10 cellular contexts compared by ENCODE assay signal in the genomic region with DNA sequence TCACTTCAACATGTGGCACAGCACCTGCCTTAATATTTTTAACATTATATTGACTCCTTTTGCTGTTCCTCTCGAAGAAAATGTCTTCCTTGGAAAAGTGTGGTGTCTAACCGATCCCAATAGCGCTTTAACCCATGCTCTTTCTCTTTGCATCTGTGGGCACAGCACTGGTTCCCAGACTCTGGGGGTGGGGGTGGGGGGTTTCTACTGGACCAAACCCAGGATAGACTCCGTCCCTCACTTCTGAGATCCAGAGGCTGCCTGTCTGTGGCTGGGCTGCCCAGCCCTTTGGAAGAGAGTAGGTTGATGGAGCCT. TPM values are rescaled to one million over a fixed set of nuclear protein-coding genes. Genes with fewer than 3 reads are reported as not detected.
DNase-seq lines count a peak whose midpoint lies in the region; ATAC-seq, FAIRE-seq and TF ChIP-seq lines count a peak whose summit lies in the region.
"Had no signal": no experiment of that assay in that cellular context is flagged by ENCODE, and none has a peak within 500 bp of the region (broad histone marks: within the 10 kb centered on the region; RNA-seq: fewer than 3 reads in every experiment).

No MANE protein-coding gene starts in this region.

- DNase-seq in activated CD4-positive, alpha-beta T cell treated with anti-CD3 and anti-CD28 coated beads for 36 hours: no peak
- DNase-seq in activated CD4-positive, alpha-beta T cell treated with anti-CD3 and anti-CD28 coated beads for 1 hour: no peak
- DNase-seq in kidney (no peak), GDM1 (lab: John Stamatoyannopoulos, UW) (no peak), superior temporal gyrus (ENCODE audit: extremely low spot score) (no peak)
- DNase-seq: DND-41, NCI-H2171 had no signal

- FAIRE-seq in kidney (lab: Jason Lieb, UNC): no peak

- peak overlapping the region; percentile 99 for H3K27ac Mint-ChIP-seq in activated CD4-positive, alpha-beta T cell treated with anti-CD3 and anti-CD28 coated beads for 36 hours
- H3K27ac Mint-ChIP-seq in activated naive CD8-positive, alpha-beta T cell: peak overlapping the region; percentile 97

- H3K27ac ChIP-seq in kidney (ENCODE audit: low read depth in 2 of 2, low read length in 2 of 2) (peak overlapping the region; percentile 69 to 75), temporal lobe (ENCODE audit: low read depth, low read length) (peak overlapping the region; percentile 83)

- H3K9me3 Mint-ChIP-seq in activated CD4-positive, alpha-beta T cell treated with anti-CD3 and anti-CD28 coated beads for 36 hours (ENCODE audit: low read depth): no peaks in the 10 kb centered on the region
- H3K9me3 Mint-ChIP-seq in activated naive CD8-positive, alpha-beta T cell (ENCODE audit: low read depth): no peaks in the 10 kb centered on the region

- H3K4me3 ChIP-seq in kidney (ENCODE audit: low read length in 2 of 2): peak overlapping the region; percentile 66 to 69

- H3K4me1 Mint-ChIP-seq in activated CD4-positive, alpha-beta T cell treated with anti-CD3 and anti-CD28 coated beads for 36 hours: peaks cover 28% of the 10 kb centered on the region
- H3K4me1 Mint-ChIP-seq in activated naive CD8-positive, alpha-beta T cell (ENCODE audit: low read depth): peaks cover 32% of the 10 kb centered on the region

- TF ChIP-seq CTCF in kidney (IDR thresholded peaks at IDR 0.05; ENCODE audit: borderline replicate concordance, extremely low read depth, insufficient read depth): no peak

- no peaks in the 10 kb centered on the region for H3K36me3 ChIP-seq in kidney (ENCODE audit: control insufficient read depth in 1 of 2, insufficient read depth in 2 of 2, low read length in 2 of 2)

- CTCF ChIA-PET in activated CD4-positive, alpha-beta T cell treated with anti-CD3 and anti-CD28 coated beads for 36 hours (lab: Charles Lee): no interaction called here

- peak overlapping the region; percentile 100 for H3K4me3 Mint-ChIP-seq in activated CD4-positive, alpha-beta T cell treated with anti-CD3 and anti-CD28 coated beads for 36 hours
- peak overlapping the region; percentile 98 for H3K4me3 Mint-ChIP-seq in activated naive CD8-positive, alpha-beta T cell

- intact Hi-C loops in activated CD4-positive, alpha-beta T cell treated with anti-CD3 and anti-CD28 coated beads for 36 hours (cut with DNase I, micrococcal nuclease): loop anchor here in 1 of 2 experiments (5.0 to 10.0 kb wide), 3 partner anchors 171 to 1933 kb away; a partner anchor contains a TSS
- intact Hi-C loops in kidney (cut with DNase I): no loop called here

- no peak for ATAC-seq in activated CD4-positive, alpha-beta T cell treated with anti-CD3 and anti-CD28 coated beads for 36 hours
- ATAC-seq in activated CD4-positive, CD25-positive, alpha-beta regulatory T cell treated with anti-CD3 and anti-CD28 coated beads, Interleukin-2, amount 50 U/mL, for 24 hours: no peak

- peak overlapping the region; percentile 58 to 83 for H3K9ac ChIP-seq in kidney (ENCODE audit: low read length in 2 of 2)

- H3K9me3 ChIP-seq in kidney (ENCODE audit: control insufficient read depth in 1 of 2, low read length in 2 of 2): no peaks in the 10 kb centered on the region

- peaks cover 11% of the 10 kb centered on the region for H3K36me3 Mint-ChIP-seq in activated CD4-positive, alpha-beta T cell treated with anti-CD3 and anti-CD28 coated beads for 36 hours (ENCODE audit: low read depth)
- H3K36me3 Mint-ChIP-seq in activated naive CD8-positive, alpha-beta T cell: peaks cover 2% of the 10 kb centered on the region

- POLR2A ChIA-PET in activated CD4-positive, alpha-beta T cell treated with anti-CD3 and anti-CD28 coated beads for 36 hours (lab: Charles Lee): no interaction called here

- H3K4me1 ChIP-seq in kidney (ENCODE audit: control insufficient read depth in 1 of 2, insufficient read depth in 1 of 2, low read depth in 1 of 2, low read length in 2 of 2): peaks cover 0 to 3% of the 10 kb centered on the region in 2 donors

- no peaks in the 10 kb centered on the region for H3K27me3 Mint-ChIP-seq in activated CD4-positive, alpha-beta T cell treated with anti-CD3 and anti-CD28 coated beads for 36 hours
- H3K27me3 Mint-ChIP-seq in activated naive CD8-positive, alpha-beta T cell: no peaks in the 10 kb centered on the region

RNA-seq across cellular contexts. Expression of a gene that starts 3.9 kb away (rescaled TPM):
- total RNA-seq in activated CD4-positive, alpha-beta T cell treated with anti-CD3 and anti-CD28 coated beads for 36 hours: 10 to 100 TPM; 68.8 to 81.8 TPM
- total RNA-seq in kidney (52.3 TPM), temporal lobe (109 TPM)
- 3.4 TPM for polyA plus RNA-seq in kidney (ENCODE audit: insufficient read depth, low read depth, low replicate concordance)

RNA-seq across cellular contexts. Expression of a gene that starts 56.5 kb away (rescaled TPM):
- not detected for total RNA-seq in activated CD4-positive, alpha-beta T cell treated with anti-CD3 and anti-CD28 coated beads for 36 hours
- total RNA-seq in kidney (not detected), temporal lobe (not detected)
- 2.8 TPM for polyA plus RNA-seq in kidney (ENCODE audit: insufficient read depth, low read depth, low replicate concordance)
